In the genomic region with DNA sequence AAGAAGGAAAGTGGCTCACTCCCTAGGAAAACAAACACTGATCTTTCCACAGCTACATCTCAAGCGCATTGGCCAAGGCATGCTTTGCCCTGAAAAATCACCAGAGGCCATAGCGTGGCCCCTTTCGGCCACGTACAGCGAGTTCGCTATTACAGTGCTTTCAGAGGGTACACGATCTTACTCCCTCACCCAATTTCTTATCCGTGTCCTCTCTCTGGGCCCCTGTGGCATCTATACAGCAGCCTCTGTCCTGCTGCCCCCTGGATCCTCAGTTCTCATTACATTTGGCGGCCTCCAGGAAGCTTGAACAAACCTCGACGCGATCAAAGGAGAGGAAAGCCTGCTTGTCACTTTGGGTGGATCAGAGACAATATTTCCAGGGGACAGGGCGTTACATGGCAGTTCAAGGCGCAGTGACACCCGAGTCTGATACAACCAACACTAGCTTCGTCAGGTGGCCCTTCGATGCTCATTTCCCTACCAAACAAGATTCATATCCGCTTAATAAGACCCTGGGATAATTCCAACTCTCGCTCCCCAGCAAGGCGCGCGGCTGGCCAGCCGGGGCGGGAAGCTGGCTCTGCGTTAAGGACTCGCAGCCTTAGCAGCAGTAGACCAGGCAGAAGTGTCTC, we compare ENCODE assay signal across 1 cellular context.
TF ChIP-seq lines count a peak whose summit lies in the region.

No MANE protein-coding gene starts in this region.

TF ChIP-seq in neural cell, 6 proteins besides CTCF, POLR2A, EP300 and RAD21 (continued from another document):
- TF ChIP-seq EZH2 (IDR thresholded peaks at IDR 0.05; ENCODE audit: borderline replicate concordance, insufficient read depth, low read length, poor library complexity, severe bottlenecking), result peak; percentile 65
- TF ChIP-seq MXI1 (conservative IDR thresholded peaks at IDR 0.05; ENCODE audit: poor library complexity, severe bottlenecking), result no peak
